ENCODE assay signal across 7 cellular contexts in the genomic region with DNA sequence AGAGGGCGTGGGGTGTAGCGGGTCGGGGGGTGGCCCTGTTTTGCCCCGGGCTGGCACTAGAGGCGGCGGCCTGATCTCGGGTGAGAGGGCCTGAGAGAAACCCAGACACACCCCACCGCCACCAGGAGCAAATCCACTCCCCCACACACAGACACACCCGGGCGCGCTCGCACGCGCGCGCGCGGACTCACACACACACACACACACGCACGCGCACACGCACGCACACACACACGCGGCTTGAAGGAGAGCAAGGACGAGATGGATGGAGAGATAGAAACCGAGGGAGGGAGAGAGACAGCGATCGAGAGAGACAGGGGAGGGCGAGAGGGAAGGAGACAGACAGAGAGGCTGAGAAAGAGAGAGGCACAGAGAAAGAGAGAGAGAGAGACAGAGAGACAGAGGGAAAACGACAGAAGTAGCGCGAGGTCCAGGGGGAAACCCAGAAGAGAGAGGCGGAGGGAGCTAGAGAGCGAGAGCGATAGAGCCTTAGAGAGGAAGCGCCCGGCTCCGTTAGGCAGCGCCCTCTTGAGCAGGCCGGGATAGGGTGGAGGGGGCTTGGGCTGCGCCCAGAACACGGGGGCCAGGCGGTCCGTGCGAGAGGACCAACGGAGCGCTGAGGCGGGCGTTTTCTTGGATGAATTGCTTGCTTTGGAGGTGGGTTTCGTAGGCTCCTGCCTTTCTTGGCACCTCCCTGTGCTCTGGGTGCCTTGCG.
DNase-seq lines count a peak whose midpoint lies in the region; ATAC-seq, FAIRE-seq and TF ChIP-seq lines count a peak whose summit lies in the region.
"Not testable (repeated sequence)": the region's sequence is repeated elsewhere in the genome, so short reads cannot be mapped to it uniquely, and the experiment has no call there.

No MANE protein-coding gene starts in this region.

- not testable (repeated sequence) for H3K4me1 ChIP-seq in right atrium auricular region, stomach

- POLR2A ChIA-PET in RWPE1 (lab: Yijun Ruan, JAX; ENCODE audit: low non-redundant PET) = not testable (repeated sequence)

- intact Hi-C loops in natural killer cell (cut with micrococcal nuclease); stomach (cut with DNase I; ENCODE audit: low total_unique reads): not testable (repeated sequence)

- not testable (repeated sequence) for H3K9me3 Mint-ChIP-seq in activated CD8-positive, alpha-beta memory T cell treated with anti-CD3 and anti-CD28 coated beads, Interleukin-2, amount 10 ng/mL, durations not matched to agents 7 days and 5 days (ENCODE audit: low read depth); natural killer cell

- not testable (repeated sequence) for H3K27me3 Mint-ChIP-seq in activated CD8-positive, alpha-beta memory T cell treated with anti-CD3 and anti-CD28 coated beads, Interleukin-2, amount 10 ng/mL, durations not matched to agents 7 days and 5 days; natural killer cell (ENCODE audit: low read depth in 2 of 2)

- not testable (repeated sequence) for TF ChIP-seq CTCF in GM06990 (IDR thresholded peaks at IDR 0.05; ENCODE audit: insufficient read depth, low read length, poor library complexity, severe bottlenecking); RWPE1 (conservative IDR thresholded peaks at IDR 0.05; ENCODE audit: low read depth); bronchial epithelial cell (IDR thresholded peaks at IDR 0.05; ENCODE audit: insufficient read depth, low read length, severe bottlenecking); right atrium auricular region (IDR thresholded peaks at IDR 0.05); natural killer cell (IDR thresholded peaks at IDR 0.05); stomach (IDR thresholded peaks at IDR 0.05)

- H3K27me3 ChIP-seq in GM06990 (replicated peaks; ENCODE audit: control insufficient read depth, insufficient read depth, low read length); bronchial epithelial cell (ENCODE audit: control insufficient read depth, insufficient read depth, low read length); right atrium auricular region; stomach: not testable (repeated sequence)

- DNase-seq in GM06990 (ENCODE audit: extremely low read depth, insufficient read length); RWPE1 (ENCODE audit: low spot score); bronchial epithelial cell (ENCODE audit: low read depth); natural killer cell: not testable (repeated sequence)
- peak; percentile 47 for DNase-seq in activated CD8-positive, alpha-beta memory T cell treated with anti-CD3 and anti-CD28 coated beads, Interleukin-2, amount 10 ng/mL, durations not matched to agents 7 days and 5 days
- DNase-seq in right atrium auricular region (ENCODE audit: low spot score) = peak; percentile 61
- peak; percentile 31 for DNase-seq in stomach

- 74 to 92% (median 75%) methylated on average over 9 to 22 of the region's 52 CpGs; no CpG with 5 or more reads in 2 of the 5 donors for WGBS in stomach, 5 donors

- not testable (repeated sequence) for TF ChIP-seq EP300 in stomach (IDR thresholded peaks at IDR 0.05)

- not testable (repeated sequence) for H3K9me3 ChIP-seq in right atrium auricular region, stomach

- ATAC-seq in activated CD8-positive, alpha-beta memory T cell treated with anti-CD3 and anti-CD28 coated beads, Interleukin-2, amount 10 ng/mL, durations not matched to agents 7 days and 5 days; natural killer cell: not testable (repeated sequence)

- not testable (repeated sequence) for H3K36me3 Mint-ChIP-seq in activated CD8-positive, alpha-beta memory T cell treated with anti-CD3 and anti-CD28 coated beads, Interleukin-2, amount 10 ng/mL, durations not matched to agents 7 days and 5 days; natural killer cell

- CTCF ChIA-PET in RWPE1 (lab: Yijun Ruan, JAX); activated CD8-positive, alpha-beta memory T cell treated with anti-CD3 and anti-CD28 coated beads, Interleukin-2, amount 10 ng/mL, durations not matched to agents 7 days and 5 days (lab: Charles Lee): not testable (repeated sequence)

- H3K4me3 Mint-ChIP-seq in activated CD8-positive, alpha-beta memory T cell treated with anti-CD3 and anti-CD28 coated beads, Interleukin-2, amount 10 ng/mL, durations not matched to agents 7 days and 5 days = peak overlapping the region; percentile 59
- peak overlapping the region; percentile 69 for H3K4me3 Mint-ChIP-seq in natural killer cell

- not testable (repeated sequence) for H3K36me3 ChIP-seq in GM06990 (ENCODE audit: control insufficient read depth, insufficient read depth, low read length); bronchial epithelial cell (ENCODE audit: control insufficient read depth, insufficient read depth, low read length); right atrium auricular region; stomach

- peak overlapping the region; percentile 63 for H3K27ac ChIP-seq in RWPE1
- not testable (repeated sequence) for H3K27ac ChIP-seq in right atrium auricular region, stomach

- H3K4me1 Mint-ChIP-seq in activated CD8-positive, alpha-beta memory T cell treated with anti-CD3 and anti-CD28 coated beads, Interleukin-2, amount 10 ng/mL, durations not matched to agents 7 days and 5 days; natural killer cell: not testable (repeated sequence)

- peak overlapping the region; percentile 5 for H3K27ac Mint-ChIP-seq in activated CD8-positive, alpha-beta memory T cell treated with anti-CD3 and anti-CD28 coated beads, Interleukin-2, amount 10 ng/mL, durations not matched to agents 7 days and 5 days
- not testable (repeated sequence) for H3K27ac Mint-ChIP-seq in natural killer cell

- H3K4me3 ChIP-seq in GM06990 (replicated peaks; ENCODE audit: low read depth, low read length) (peak overlapping the region; percentile 35), bronchial epithelial cell (ENCODE audit: low read depth, low read length) (peak overlapping the region; percentile 27), stomach (peak overlapping the region in 1 of 4 donors; percentile 33)
- not testable (repeated sequence) for H3K4me3 ChIP-seq in right atrium auricular region

- FAIRE-seq in bronchial epithelial cell (lab: Jason Lieb, UNC) = not testable (repeated sequence)

- TF ChIP-seq POLR2A in stomach (IDR thresholded peaks at IDR 0.05) = not testable (repeated sequence)
